Comparison of ENCODE assay signal across 1 cellular context in genomic region chr9:113410207-113411158, GRCh38.
TF ChIP-seq lines count a peak whose summit lies in the region.

Gene C9orf43, plus strand, starts transcription at chr9:113410747. Its CDS starts 2,747 bp downstream, at chr9:113413494.
Gene POLE3, minus strand, starts transcription at chr9:113410675. Its CDS starts 382 bp downstream, at chr9:113410293.

TF ChIP-seq in K562, 482 proteins besides CTCF, POLR2A, EP300 and RAD21 (continued from another document and continues in another):
- TF ChIP-seq FOXA3 (CRISPR knock-in tag; conservative IDR thresholded peaks at IDR 0.05 in 1 of 2, IDR thresholded peaks at IDR 0.05 in 1 of 2) (peak in 1 of 2 experiments; percentile 37; a peak in 1 of 4 replicates), HNRNPLL (IDR thresholded peaks at IDR 0.05; ENCODE audit: low read depth, low read length, poor library complexity, severe bottlenecking) (peak; percentile 90), EGR1 (conservative IDR thresholded peaks at IDR 0.05) (peak; percentile 94), ZNF347 (CRISPR knock-in tag; IDR thresholded peaks at IDR 0.05; ENCODE audit: low read depth) (no peak), TCF7 (IDR thresholded peaks at IDR 0.05; ENCODE audit: borderline replicate concordance) (no peak), ATF6 (CRISPR knock-in tag; IDR thresholded peaks at IDR 0.05) (peak; percentile 86), DACH1 (IDR thresholded peaks at IDR 0.05; ENCODE audit: partially characterized antibody) (peak; percentile 47), BCOR (IDR thresholded peaks at IDR 0.05) (peak; percentile 64; the same call in 1 of the 2 replicates), MLX (CRISPR knock-in tag; conservative IDR thresholded peaks at IDR 0.05) (no peak), POLR2G (IDR thresholded peaks at IDR 0.05; ENCODE audit: low read depth, low read length) (peak; percentile 98), MEF2D (tag; conservative IDR thresholded peaks at IDR 0.05; ENCODE audit: low read depth) (no peak; the same call in 1 of the 2 replicates), NUFIP1 (IDR thresholded peaks at IDR 0.05; ENCODE audit: partially characterized antibody) (no peak), KLF6 (CRISPR knock-in tag; IDR thresholded peaks at IDR 0.05; ENCODE audit: borderline replicate concordance) (peak; percentile 38; the same call in 1 of the 2 replicates), CHCHD3 (CRISPR knock-in tag; IDR thresholded peaks at IDR 0.05) (0 out of 2 replicates have a peak, but pooled peaks have one; percentile 82), THAP7 (CRISPR knock-in tag; IDR thresholded peaks at IDR 0.05) (no peak), PRDM10 (IDR thresholded peaks at IDR 0.05; ENCODE audit: partially characterized antibody) (peak; percentile 83), HIVEP1 (CRISPR knock-in tag; IDR thresholded peaks at IDR 0.05) (no peak), SNRNP70 (optimal IDR thresholded peaks at IDR 0.05; ENCODE audit: low read depth, low read length) (no peak), DIDO1 (tag; IDR thresholded peaks at IDR 0.05; ENCODE audit: low read depth) (peak; percentile 74), SMAD3 (CRISPR knock-in tag; conservative IDR thresholded peaks at IDR 0.05) (peak; percentile 6; the same call in 1 of the 2 replicates), MXI1 (IDR thresholded peaks at IDR 0.05; ENCODE audit: low read depth, low read length) (peak; percentile 37; the same call in 1 of the 2 replicates), HSF4 (CRISPR knock-in tag; IDR thresholded peaks at IDR 0.05; ENCODE audit: borderline replicate concordance) (no peak), CEBPG (CRISPR knock-in tag; IDR thresholded peaks at IDR 0.05) (peak; percentile 59; the same call in 1 of the 2 replicates), CEBPG (tag; conservative IDR thresholded peaks at IDR 0.05 in 1 of 2, IDR thresholded peaks at IDR 0.05 in 1 of 2) (peak in 1 of 2 experiments; percentile 76; a peak in 2 of 4 replicates), SOX6 (IDR thresholded peaks at IDR 0.05) (peak; percentile 62), POLR2B (IDR thresholded peaks at IDR 0.05; ENCODE audit: low read depth, partially characterized antibody) (peak; percentile 48), STAT6 (CRISPR knock-in tag; IDR thresholded peaks at IDR 0.05) (peak; percentile 23; the same call in 1 of the 2 replicates), ZEB2 (IDR thresholded peaks at IDR 0.05) (no peak), HINFP (tag; conservative IDR thresholded peaks at IDR 0.05; ENCODE audit: low read depth) (peak; percentile 60; the same call in 1 of the 2 replicates), DLX4 (CRISPR knock-in tag; IDR thresholded peaks at IDR 0.05) (no peak), THRB (CRISPR knock-in tag; conservative IDR thresholded peaks at IDR 0.05) (no peak), ZFP91 (CRISPR knock-in tag; IDR thresholded peaks at IDR 0.05) (peak; percentile 59; the same call in 1 of the 2 replicates), SRSF7 (optimal IDR thresholded peaks at IDR 0.05; ENCODE audit: low read depth, low read length) (no peak), PTBP1 (IDR thresholded peaks at IDR 0.05; ENCODE audit: low read depth, low read length) (no peak), PTTG1 (tag; IDR thresholded peaks at IDR 0.05; ENCODE audit: low read depth) (no peak), ZNF121 (CRISPR knock-in tag; conservative IDR thresholded peaks at IDR 0.05) (no peak), ZNF12 (CRISPR knock-in tag; IDR thresholded peaks at IDR 0.05) (0 out of 2 replicates have a peak, but pooled peaks have one; percentile 64), NR2C2 (CRISPR knock-in tag; IDR thresholded peaks at IDR 0.05) (peak; percentile 26; the same call in 1 of the 2 replicates), NR2C2 (tag; IDR thresholded peaks at IDR 0.05) (peak; percentile 90), MXD1 (CRISPR knock-in tag; IDR thresholded peaks at IDR 0.05; ENCODE audit: borderline replicate concordance, poor library complexity, severe bottlenecking) (peak; percentile 69)
